Comparison of ENCODE assay signal across 6 cellular contexts in the genomic region with DNA sequence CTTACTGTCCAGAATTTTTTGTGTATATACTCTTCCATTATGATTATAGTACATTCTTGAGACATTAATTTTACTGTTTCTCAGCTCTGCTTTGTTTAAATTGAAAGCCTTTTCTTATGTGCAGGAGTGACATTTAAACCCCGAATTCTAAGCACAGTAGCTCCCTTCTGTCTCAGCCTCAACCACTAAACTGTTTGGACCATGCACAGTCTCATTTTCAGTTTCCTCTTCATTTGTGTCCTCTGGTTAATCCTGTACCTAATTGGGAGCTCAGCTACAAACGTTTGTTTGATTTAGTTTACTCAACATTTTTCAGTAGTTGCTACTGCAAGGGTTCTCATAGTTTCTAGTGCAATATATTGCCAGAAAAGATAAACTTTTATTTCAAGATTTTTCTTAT.
"Had no signal": no experiment of that assay in that cellular context is flagged by ENCODE, and none has a peak within 500 bp of the region (broad histone marks: within the 10 kb centered on the region; RNA-seq: fewer than 3 reads in every experiment).

No MANE protein-coding gene starts in this region.

- H3K4me1 Mint-ChIP-seq: IgD-negative memory B cell had no signal

- H3K4me3 ChIP-seq: K562 had no signal

- DNase-seq: IMR-90, KG1 had no signal

- H3K27ac ChIP-seq: HL-60 had no signal

- H3K27ac Mint-ChIP-seq: IgD-negative memory B cell had no signal

- H3K36me3 Mint-ChIP-seq: IgD-negative memory B cell had no signal

- H3K27me3 Mint-ChIP-seq: IgD-negative memory B cell had no signal

- H3K4me3 Mint-ChIP-seq: IgD-negative memory B cell had no signal

- ATAC-seq: HepG2, K562 had no signal
